Comparison of ENCODE assay signal across 1 cellular context in the genomic region with DNA sequence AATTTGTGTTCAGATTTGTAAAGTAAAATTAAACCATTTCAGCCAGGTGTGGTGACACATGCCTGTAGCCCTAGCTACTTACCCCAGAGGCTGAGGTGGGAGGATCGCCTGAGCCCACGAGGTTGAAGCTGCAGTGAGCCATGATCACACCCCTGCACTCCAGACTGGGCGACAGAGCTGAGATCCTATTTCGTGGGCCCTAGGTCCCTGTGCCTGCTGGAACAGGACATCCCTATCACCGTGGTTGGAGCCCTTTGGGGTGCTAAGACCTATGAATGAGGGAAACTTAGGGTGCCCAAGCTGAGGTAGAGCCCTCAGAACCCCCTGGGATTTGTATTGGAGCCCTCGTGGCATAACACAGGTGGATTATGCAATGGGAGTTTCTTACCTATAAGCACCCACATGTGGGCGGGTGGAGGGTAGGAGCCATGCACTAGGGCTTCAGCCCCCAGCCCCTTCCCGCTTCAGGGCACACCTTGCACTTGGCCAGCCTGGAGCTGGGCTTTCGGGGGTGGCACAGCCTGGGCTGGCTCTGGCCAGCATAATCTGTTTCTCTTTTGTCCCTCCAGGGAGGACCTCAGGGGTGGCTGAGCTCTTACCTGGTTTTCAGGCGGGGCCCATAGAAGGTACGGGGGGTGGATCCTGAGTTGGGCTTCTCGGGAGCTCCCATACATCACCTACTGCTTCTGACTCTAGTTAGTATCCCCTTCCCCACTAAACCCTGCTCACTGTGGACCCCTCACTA.
TF ChIP-seq lines count a peak whose summit lies in the region.

No MANE protein-coding gene starts in this region.

TF ChIP-seq in A549, 52 proteins besides CTCF, POLR2A, EP300 and RAD21:
- TF ChIP-seq CEBPB (IDR thresholded peaks at IDR 0.05) = peak in 1 of 2 experiments; percentile 27; a peak in 1 of 4 replicates
- TF ChIP-seq, protein P1, sequence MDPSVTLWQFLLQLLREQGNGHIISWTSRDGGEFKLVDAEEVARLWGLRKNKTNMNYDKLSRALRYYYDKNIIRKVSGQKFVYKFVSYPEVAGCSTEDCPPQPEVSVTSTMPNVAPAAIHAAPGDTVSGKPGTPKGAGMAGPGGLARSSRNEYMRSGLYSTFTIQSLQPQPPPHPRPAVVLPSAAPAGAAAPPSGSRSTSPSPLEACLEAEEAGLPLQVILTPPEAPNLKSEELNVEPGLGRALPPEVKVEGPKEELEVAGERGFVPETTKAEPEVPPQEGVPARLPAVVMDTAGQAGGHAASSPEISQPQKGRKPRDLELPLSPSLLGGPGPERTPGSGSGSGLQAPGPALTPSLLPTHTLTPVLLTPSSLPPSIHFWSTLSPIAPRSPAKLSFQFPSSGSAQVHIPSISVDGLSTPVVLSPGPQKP (IDR thresholded peaks at IDR 0.05; ENCODE audit: low read depth, low read length) = no peak
